3 cellular contexts compared by ENCODE assay signal in genomic region chr4:183969596-183969995, GRCh38.
"Had no signal": no experiment of that assay in that cellular context is flagged by ENCODE, and none has a peak within 500 bp of the region (broad histone marks: within the 10 kb centered on the region; RNA-seq: fewer than 3 reads in every experiment).

No MANE protein-coding gene starts in this region.

- DNase-seq: GDM1, GF-D8 had no signal

- H3K4me3 ChIP-seq: GM12878 had no signal
